In the genomic region with DNA sequence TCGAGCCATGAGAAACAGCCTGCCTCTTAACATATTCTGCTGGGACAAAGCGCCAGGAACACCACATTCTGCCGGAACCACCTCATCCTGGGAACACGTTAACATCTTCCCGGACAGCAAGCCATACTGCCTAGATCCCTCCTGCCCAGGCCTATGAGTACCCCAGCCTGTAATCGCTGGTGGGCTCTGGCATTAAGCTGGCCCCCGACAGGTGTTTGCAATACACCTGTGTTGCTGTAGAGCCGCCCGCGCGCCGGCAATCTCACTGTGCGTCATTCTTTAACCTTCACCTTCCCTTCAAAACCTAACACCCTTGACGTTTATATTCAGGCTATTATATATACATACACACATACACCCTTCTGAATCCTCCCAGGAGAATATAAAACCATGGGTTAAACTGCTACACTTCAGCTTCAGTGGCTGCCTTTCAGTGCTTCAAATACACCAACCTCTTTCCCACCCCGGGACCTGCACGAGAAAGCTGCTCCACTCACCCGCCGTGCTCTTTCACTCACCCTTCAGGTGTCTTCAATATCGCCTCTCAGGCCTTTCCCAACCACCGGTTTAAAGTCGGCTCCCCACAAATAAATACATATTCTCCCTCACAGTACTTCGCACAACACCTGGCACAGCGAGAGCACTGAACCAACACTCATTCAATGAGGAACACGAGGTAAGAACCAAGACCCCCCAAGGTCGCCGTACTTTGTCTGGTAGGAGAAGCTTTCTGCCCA, we compare ENCODE assay signal across 8 cellular contexts. TPM values are rescaled to one million over a fixed set of nuclear protein-coding genes. Genes with fewer than 3 reads are reported as not detected.
A peak's percentile ranks its signal among the peaks of the same experiment; 100 is the strongest.
DNase-seq lines count a peak whose midpoint lies in the region; ATAC-seq, FAIRE-seq and TF ChIP-seq lines count a peak whose summit lies in the region.

No MANE protein-coding gene starts in this region.

- no peaks in the 10 kb centered on the region for H3K9me3 Mint-ChIP-seq in central memory CD8-positive, alpha-beta T cell

- FAIRE-seq in GM19239 (lab: Jason Lieb, UNC): no peak

- ATAC-seq in central memory CD8-positive, alpha-beta T cell (replicated peaks; ENCODE audit: extremely low read depth, poor library complexity, severe bottlenecking): no peak
- no peak for ATAC-seq in GM21529 (IDR thresholded peaks at IDR 0.05; ENCODE audit: unreplicated experiment)

- peak overlapping the region; percentile 99 for H3K4me3 ChIP-seq in AG10803 (ENCODE audit: low read length)
- H3K4me3 ChIP-seq in Jurkat, Clone E6-1 (ENCODE audit: low read length): peak overlapping the region; percentile 92; the same call in 1 of the 2 replicates
- peak overlapping the region; percentile 93 to 96 for H3K4me3 ChIP-seq in muscle layer of duodenum (ENCODE audit: low read depth in 1 of 2, low read length in 2 of 2)

- H3K36me3 ChIP-seq in muscle layer of duodenum (ENCODE audit: control insufficient read depth in 1 of 2, insufficient read depth in 2 of 2, low read length in 2 of 2): peaks cover 10 to 12% of the 10 kb centered on the region in 2 donors

- no peak for TF ChIP-seq CTCF in AG10803 (conservative IDR thresholded peaks at IDR 0.05; ENCODE audit: low read length)

- H3K9me3 ChIP-seq in muscle layer of duodenum (ENCODE audit: control insufficient read depth in 1 of 2, low read length in 2 of 2): no peaks in the 10 kb centered on the region

- H3K27me3 ChIP-seq in muscle layer of duodenum (ENCODE audit: low read depth, low read length): no peaks in the 10 kb centered on the region

- no peak for DNase-seq in AG10803 (ENCODE audit: low read depth)
- DNase-seq in Jurkat, Clone E6-1 (ENCODE audit: low read depth, low spot score): no peak
- DNase-seq in central memory CD8-positive, alpha-beta T cell (ENCODE audit: low spot score in 2 of 2): no peak
- DNase-seq in GM19239 (ENCODE audit: insufficient read length, low spot score): no peak
- DNase-seq in DMS114 treated with DMSO at 0.1 percent for 48 hours (lab: John Stamatoyannopoulos, UW; ENCODE audit: unreplicated experiment): no peak
- no peak for DNase-seq in NCI-H1105 (lab: John Stamatoyannopoulos, UW)

- peaks cover 31% of the 10 kb centered on the region for H3K4me1 Mint-ChIP-seq in central memory CD8-positive, alpha-beta T cell

- peaks cover 8 to 24% of the 10 kb centered on the region in 2 donors for H3K4me1 ChIP-seq in muscle layer of duodenum (ENCODE audit: control insufficient read depth in 1 of 2, insufficient read depth in 2 of 2, low read length in 2 of 2)

- H3K27me3 Mint-ChIP-seq in central memory CD8-positive, alpha-beta T cell: peaks cover 19% of the 10 kb centered on the region

- H3K36me3 Mint-ChIP-seq in central memory CD8-positive, alpha-beta T cell (ENCODE audit: insufficient read depth): peaks cover 12% of the 10 kb centered on the region

- no peak overlapping the region for H3K27ac ChIP-seq in muscle layer of duodenum (ENCODE audit: low read length)

- peak overlapping the region; percentile 85 for H3K4me3 Mint-ChIP-seq in central memory CD8-positive, alpha-beta T cell

- H3K27ac Mint-ChIP-seq in central memory CD8-positive, alpha-beta T cell (ENCODE audit: low read depth): peak overlapping the region; percentile 90

RNA-seq across cellular contexts. Expression of gene ENDOV, which starts 1.0 kb away (rescaled TPM):
- 24.4 TPM for polyA plus RNA-seq in Jurkat, Clone E6-1 (2012; ENCODE audit: insufficient read depth, insufficient read length)
